In genomic region chr7:73557108-73557396, GRCh38 we compare ENCODE assay signal across 8 cellular contexts. TPM values are rescaled to one million over a fixed set of nuclear protein-coding genes. Genes with fewer than 3 reads are reported as not detected.
DNase-seq lines count a peak whose midpoint lies in the region; ATAC-seq and TF ChIP-seq lines count a peak whose summit lies in the region.

No MANE protein-coding gene starts in this region.

- H4K20me1 ChIP-seq in osteoblast (ENCODE audit: insufficient read depth, low read length) = peaks cover 38% of the 10 kb centered on the region

- H3K27ac ChIP-seq in osteoblast (ENCODE audit: low read depth, low read length) = peak overlapping the region; percentile 91
- peak overlapping the region; percentile 97 to 100 for H3K27ac ChIP-seq in testis

- peaks cover 48% of the 10 kb centered on the region for H3K79me2 ChIP-seq in osteoblast (ENCODE audit: insufficient read depth, low read length)

- H3K4me3 Mint-ChIP-seq in activated naive CD8-positive, alpha-beta T cell treated with anti-CD3 and anti-CD28 coated beads for 36 hours = peak overlapping the region; percentile 93
- peak overlapping the region; percentile 96 for H3K4me3 Mint-ChIP-seq in glutamatergic neuron (ENCODE audit: unreplicated experiment)

- intact Hi-C loops in testis (cut with DNase I; ENCODE audit: low total_unique reads) = loop anchor here (5.0 kb wide), 1 partner anchor 35 kb away; the partner anchor contains the start of gene BAZ1B

- H3K9me3 ChIP-seq in osteoblast (ENCODE audit: low read depth, low read length) (no peaks in the 10 kb centered on the region), testis (no peaks in the 10 kb centered on the region)

- no peaks in the 10 kb centered on the region for H3K27me3 ChIP-seq in GM06990 (replicated peaks; ENCODE audit: control insufficient read depth, insufficient read depth, low read length)
- no peaks in the 10 kb centered on the region for H3K27me3 ChIP-seq in osteoblast (ENCODE audit: insufficient read depth, low read length)
- no peaks in the 10 kb centered on the region for H3K27me3 ChIP-seq in testis

- no peaks in the 10 kb centered on the region for H3K9me3 Mint-ChIP-seq in activated naive CD8-positive, alpha-beta T cell treated with anti-CD3 and anti-CD28 coated beads for 36 hours
- H3K9me3 Mint-ChIP-seq in glutamatergic neuron (ENCODE audit: unreplicated experiment) = peaks cover 6% of the 10 kb centered on the region

- peaks cover 15% of the 10 kb centered on the region for H3K36me3 Mint-ChIP-seq in activated naive CD8-positive, alpha-beta T cell treated with anti-CD3 and anti-CD28 coated beads for 36 hours
- H3K36me3 Mint-ChIP-seq in glutamatergic neuron (ENCODE audit: unreplicated experiment) = peaks cover 3% of the 10 kb centered on the region

- H3K4me3 ChIP-seq in GM06990 (replicated peaks; ENCODE audit: low read depth, low read length) (peak overlapping the region; percentile 98), osteoblast (ENCODE audit: insufficient read depth, low read length) (peak overlapping the region; percentile 95), testis (peak overlapping the region; percentile 84 to 94)

- 0% methylated on average over 4 to 31 of the region's 36 CpGs for WGBS in testis, 2 donors

- peak overlapping the region; percentile 92 for H3K27ac Mint-ChIP-seq in activated naive CD8-positive, alpha-beta T cell treated with anti-CD3 and anti-CD28 coated beads for 36 hours
- H3K27ac Mint-ChIP-seq in glutamatergic neuron (ENCODE audit: unreplicated experiment) = peak overlapping the region; percentile 87

- DNase-seq in GM06990 (ENCODE audit: extremely low read depth, insufficient read length) = peak; percentile 96
- DNase-seq in NCI-H1092 (lab: John Stamatoyannopoulos, UW) = peak; percentile 88
- peak; percentile 97 for DNase-seq in activated naive CD8-positive, alpha-beta T cell treated with anti-CD3 and anti-CD28 coated beads for 36 hours
- DNase-seq in glutamatergic neuron = peak; percentile 94
- DNase-seq in osteoblast (ENCODE audit: insufficient read length, low spot score, missing footprints) = peak; percentile 100
- peak; percentile 95 for DNase-seq in testis

- ATAC-seq in HG02610 (IDR thresholded peaks at IDR 0.05; ENCODE audit: unreplicated experiment) (peak; percentile 89), SK-N-SH treated with all-trans-retinoic acid at 6 μM for 48 hours (peak; percentile 93)

- H3K4me2 ChIP-seq in osteoblast (ENCODE audit: insufficient read depth, low read length) = peak overlapping the region; percentile 91

- H3K27me3 Mint-ChIP-seq in activated naive CD8-positive, alpha-beta T cell treated with anti-CD3 and anti-CD28 coated beads for 36 hours = peaks cover 4% of the 10 kb centered on the region
- H3K27me3 Mint-ChIP-seq in glutamatergic neuron (ENCODE audit: unreplicated experiment) = peaks cover 5% of the 10 kb centered on the region

- TF ChIP-seq POLR2A in testis (IDR thresholded peaks at IDR 0.05) = no peak

- no peak overlapping the region for H2AFZ ChIP-seq in osteoblast (ENCODE audit: low read length)

- TF ChIP-seq CTCF in GM06990 (IDR thresholded peaks at IDR 0.05; ENCODE audit: insufficient read depth, low read length, poor library complexity, severe bottlenecking) (no peak), glutamatergic neuron (IDR thresholded peaks at IDR 0.05; ENCODE audit: partially characterized antibody, unreplicated experiment) (no peak), osteoblast (IDR thresholded peaks at IDR 0.05; ENCODE audit: extremely low read depth, low read depth, low read length) (no peak), testis (IDR thresholded peaks at IDR 0.05) (no peak)

- H3K4me1 Mint-ChIP-seq in activated naive CD8-positive, alpha-beta T cell treated with anti-CD3 and anti-CD28 coated beads for 36 hours = peaks cover 37% of the 10 kb centered on the region
- H3K4me1 Mint-ChIP-seq in glutamatergic neuron (ENCODE audit: low read depth, unreplicated experiment) = peaks cover 12% of the 10 kb centered on the region

- H3K36me3 ChIP-seq in GM06990 (ENCODE audit: control insufficient read depth, insufficient read depth, low read length) (peaks cover 7% of the 10 kb centered on the region), osteoblast (ENCODE audit: insufficient read depth, low read length) (peaks cover 15% of the 10 kb centered on the region), testis (ENCODE audit: low read depth, missing control alignments) (no peaks in the 10 kb centered on the region)

- H3K4me1 ChIP-seq in osteoblast (ENCODE audit: insufficient read depth, low read length) = peaks cover 30% of the 10 kb centered on the region
- H3K4me1 ChIP-seq in testis = peaks cover 18% of the 10 kb centered on the region

TF ChIP-seq in SK-N-SH treated with all-trans-retinoic acid at 6 μM for 48 hours, 23 proteins besides CTCF, POLR2A, EP300 and RAD21:
- TF ChIP-seq TCF4 (CRISPR knock-in tag; IDR thresholded peaks at IDR 0.05; ENCODE audit: borderline replicate concordance) (no peak), ZFP3 (CRISPR knock-in tag; IDR thresholded peaks at IDR 0.05) (no peak), ARNTL (CRISPR knock-in tag; IDR thresholded peaks at IDR 0.05; ENCODE audit: borderline replicate concordance, low read depth) (no peak), ISL1 (CRISPR knock-in tag; IDR thresholded peaks at IDR 0.05) (no peak), PATZ1 (CRISPR knock-in tag; IDR thresholded peaks at IDR 0.05; ENCODE audit: borderline replicate concordance) (no peak), GLIS3 (CRISPR knock-in tag; IDR thresholded peaks at IDR 0.05) (no peak), ZNF565 (CRISPR knock-in tag; conservative IDR thresholded peaks at IDR 0.05; ENCODE audit: low read depth) (no peak), CSDC2 (CRISPR knock-in tag; IDR thresholded peaks at IDR 0.05) (no peak), ZC3H10 (CRISPR knock-in tag; IDR thresholded peaks at IDR 0.05) (no peak)

RNA-seq across cellular contexts. Expression of gene BCL7B, which starts 0.4 kb away (rescaled TPM):
- 10 to 100 TPM; 65.6 to 66.2 TPM for total RNA-seq in activated naive CD8-positive, alpha-beta T cell treated with anti-CD3 and anti-CD28 coated beads for 36 hours
- total RNA-seq in glutamatergic neuron (ENCODE audit: unreplicated experiment) = 34.0 TPM
- 26.8 and 32.9 TPM in 2 replicates for total RNA-seq in osteoblast
- total RNA-seq in testis = 10 to 100 TPM; 83.0 to 91.1 TPM
- 88.9 TPM for polyA plus RNA-seq in testis (ENCODE audit: insufficient read depth, low read depth, low replicate concordance)

RNA-seq across cellular contexts. Expression of gene TBL2, which starts 21.3 kb away (rescaled TPM):
- total RNA-seq in activated naive CD8-positive, alpha-beta T cell treated with anti-CD3 and anti-CD28 coated beads for 36 hours = 10 to 100 TPM; 30.4 to 32.2 TPM
- total RNA-seq in glutamatergic neuron (ENCODE audit: unreplicated experiment) (23.8 TPM), osteoblast (56.1 and 66.6 TPM in 2 replicates), testis (100 to 1,000 TPM; 211 to 224 TPM)
- polyA plus RNA-seq in testis (ENCODE audit: insufficient read depth, low read depth, low replicate concordance) = 579 TPM

RNA-seq across cellular contexts. Expression of gene BAZ1B, which starts 35.0 kb away (rescaled TPM):
- 100 to 1,000 TPM; 107 to 108 TPM for total RNA-seq in activated naive CD8-positive, alpha-beta T cell treated with anti-CD3 and anti-CD28 coated beads for 36 hours
- total RNA-seq in glutamatergic neuron (ENCODE audit: unreplicated experiment) = 108 TPM
- 58.3 and 61.2 TPM in 2 replicates for total RNA-seq in osteoblast
- 10 to 100 TPM; 59.4 to 72.8 TPM for total RNA-seq in testis
- 30.8 TPM for polyA plus RNA-seq in testis (ENCODE audit: insufficient read depth, low read depth, low replicate concordance)

Comparison
In these comparisons a context has a peak if more than half of its experiments do, and no peak if none do; other contexts are left out.
1. Peak in every context shown above with its lines: DNase-seq, ATAC-seq, H3K4me3 ChIP-seq and H3K27ac ChIP-seq.